In genomic region chr13:108985166-108985565, GRCh38 we compare ENCODE assay signal across 33 cellular contexts.
"Had no signal": no experiment of that assay in that cellular context is flagged by ENCODE, and none has a peak within 500 bp of the region (broad histone marks: within the 10 kb centered on the region; RNA-seq: fewer than 3 reads in every experiment).

No MANE protein-coding gene starts in this region.

- H3K4me1 Mint-ChIP-seq: activated naive CD8-positive, alpha-beta T cell treated with anti-CD3 and anti-CD28 coated beads for 36 hours; immature natural killer cell; naive thymus-derived CD4-positive, alpha-beta T cell; stimulated activated effector memory CD8-positive, alpha-beta T cell treated with anti-CD3 and anti-CD28 coated beads, Interleukin-12 subunit alpha, Interleukin-12 subunit beta, amount 100 ng/mL, for 72 hours; stimulated activated naive CD8-positive, alpha-beta T cell treated with anti-CD3 and anti-CD28 coated beads, Interleukin-15, amount 100 ng/mL, for 72 hours had no signal

- H3K36me3 Mint-ChIP-seq: activated naive CD8-positive, alpha-beta T cell treated with anti-CD3 and anti-CD28 coated beads for 36 hours; immature natural killer cell; naive thymus-derived CD4-positive, alpha-beta T cell; stimulated activated effector memory CD8-positive, alpha-beta T cell treated with anti-CD3 and anti-CD28 coated beads, Interleukin-12 subunit alpha, Interleukin-12 subunit beta, amount 100 ng/mL, for 72 hours; type B pancreatic cell had no signal

- H3K27me3 ChIP-seq: foreskin keratinocyte, heart left ventricle, pancreas, uterus had no signal

- FAIRE-seq: bronchial epithelial cell, endothelial cell of umbilical vein, kidney, pancreas had no signal

- H3K27ac ChIP-seq: foreskin keratinocyte, heart left ventricle, pancreas, prostate gland, skin epidermis, uterus had no signal

- H3K27me3 Mint-ChIP-seq: type B pancreatic cell had no signal

- ATAC-seq: heart left ventricle; left colon; naive thymus-derived CD4-positive, alpha-beta T cell; pancreas; sciatic nerve; stimulated activated effector memory CD8-positive, alpha-beta T cell treated with anti-CD3 and anti-CD28 coated beads, Interleukin-12 subunit alpha, Interleukin-12 subunit beta, amount 100 ng/mL, for 72 hours; stimulated activated naive CD8-positive, alpha-beta T cell treated with anti-CD3 and anti-CD28 coated beads, Interleukin-15, amount 100 ng/mL, for 72 hours; T-helper 17 cell had no signal

- H3K9me3 Mint-ChIP-seq: activated naive CD8-positive, alpha-beta T cell treated with anti-CD3 and anti-CD28 coated beads for 36 hours; type B pancreatic cell had no signal

- H3K4me3 ChIP-seq: pancreas, prostate gland, skin epidermis, uterus had no signal

- H3K9me3 ChIP-seq: heart left ventricle, pancreas, prostate gland, uterus had no signal

- DNase-seq: activated CD4-positive, alpha-beta T cell treated with anti-CD3 and anti-CD28 coated beads for 4 hours; activated CD4-positive, alpha-beta T cell treated with anti-CD3 and anti-CD28 coated beads, Interleukin-2, amount 50 U/mL, for 4 hours; activated CD4-positive, CD25-positive, alpha-beta regulatory T cell; activated CD8-positive, alpha-beta memory T cell treated with anti-CD3 and anti-CD28 coated beads for 24 hours; activated effector memory CD4-positive, alpha-beta T cell treated with anti-CD3 and anti-CD28 coated beads, Interleukin-2, amount 50 U/mL, for 16 hours; activated naive CD4-positive, alpha-beta T cell treated with anti-CD3 and anti-CD28 coated beads for 36 hours; activated naive CD8-positive, alpha-beta T cell treated with anti-CD3 and anti-CD28 coated beads for 36 hours; amygdala; cerebellar nuclear complex; cortex of kidney; heart left ventricle; hypothalamus; immature natural killer cell; kidney; left colon; midbrain; naive thymus-derived CD4-positive, alpha-beta T cell; pancreas; retina; stimulated activated CD4-positive, alpha-beta T cell treated with anti-CD3 and anti-CD28 coated beads, Interleukin-12 subunit alpha, Interleukin-12 subunit beta, amount 100 ng/mL, for 4 hours; stimulated activated CD4-positive, alpha-beta T cell treated with anti-CD3 and anti-CD28 coated beads, Interleukin-4, amount 100 ng/mL, for 24 hours; stimulated activated naive CD8-positive, alpha-beta T cell treated with anti-CD3 and anti-CD28 coated beads, Interleukin-15, amount 100 ng/mL, for 72 hours; substantia nigra; T-helper 17 cell; uterus had no signal

- H3K27ac Mint-ChIP-seq: activated naive CD4-positive, alpha-beta T cell treated with anti-CD3 and anti-CD28 coated beads for 36 hours; activated naive CD8-positive, alpha-beta T cell treated with anti-CD3 and anti-CD28 coated beads for 36 hours; immature natural killer cell; naive thymus-derived CD4-positive, alpha-beta T cell; stimulated activated effector memory CD8-positive, alpha-beta T cell treated with anti-CD3 and anti-CD28 coated beads, Interleukin-12 subunit alpha, Interleukin-12 subunit beta, amount 100 ng/mL, for 72 hours; stimulated activated naive CD8-positive, alpha-beta T cell treated with anti-CD3 and anti-CD28 coated beads, Interleukin-15, amount 100 ng/mL, for 72 hours; T-helper 17 cell; type B pancreatic cell had no signal

- H3K4me1 ChIP-seq: pancreas, prostate gland, uterus had no signal

- H3K36me3 ChIP-seq: heart left ventricle, pancreas, prostate gland, uterus had no signal

- H3K4me3 Mint-ChIP-seq: activated naive CD4-positive, alpha-beta T cell treated with anti-CD3 and anti-CD28 coated beads for 36 hours; activated naive CD8-positive, alpha-beta T cell treated with anti-CD3 and anti-CD28 coated beads for 36 hours; immature natural killer cell; naive thymus-derived CD4-positive, alpha-beta T cell; stimulated activated effector memory CD8-positive, alpha-beta T cell treated with anti-CD3 and anti-CD28 coated beads, Interleukin-12 subunit alpha, Interleukin-12 subunit beta, amount 100 ng/mL, for 72 hours; stimulated activated naive CD8-positive, alpha-beta T cell treated with anti-CD3 and anti-CD28 coated beads, Interleukin-15, amount 100 ng/mL, for 72 hours; T-helper 17 cell; type B pancreatic cell had no signal
